Comparison of ENCODE assay signal across 14 cellular contexts in genomic region chr12:77924703-77925102, GRCh38.
A peak's percentile ranks its signal among the peaks of the same experiment; 100 is the strongest.
DNase-seq lines count a peak whose midpoint lies in the region; ATAC-seq, FAIRE-seq and TF ChIP-seq lines count a peak whose summit lies in the region.
"Had no signal": no experiment of that assay in that cellular context is flagged by ENCODE, and none has a peak within 500 bp of the region (broad histone marks: within the 10 kb centered on the region; RNA-seq: fewer than 3 reads in every experiment).

No MANE protein-coding gene starts in this region.

- H3K27me3 ChIP-seq in endothelial cell of umbilical vein (ENCODE audit: control insufficient read depth in 2 of 2, insufficient read depth in 2 of 2, low read length in 2 of 2), result no peaks in the 10 kb centered on the region

- H3K4me3 Mint-ChIP-seq in osteocyte (ENCODE audit: unreplicated experiment), result no peak overlapping the region
- H3K4me3 Mint-ChIP-seq: activated CD4-positive, alpha-beta memory T cell treated with anti-CD3 and anti-CD28 coated beads for 36 hours; activated naive CD8-positive, alpha-beta T cell treated with anti-CD3 and anti-CD28 coated beads, Interleukin-2, amount 50 U/mL, for 24 hours had no signal

- peak overlapping the region; percentile 64 for H3K27ac Mint-ChIP-seq in osteocyte (ENCODE audit: unreplicated experiment)
- H3K27ac Mint-ChIP-seq: activated CD4-positive, alpha-beta memory T cell treated with anti-CD3 and anti-CD28 coated beads for 36 hours; activated naive CD8-positive, alpha-beta T cell treated with anti-CD3 and anti-CD28 coated beads, Interleukin-2, amount 50 U/mL, for 24 hours had no signal

- H2AFZ ChIP-seq in endothelial cell of umbilical vein (ENCODE audit: low read depth, low read length), result no peak overlapping the region

- intact Hi-C loops in endothelial cell of umbilical vein (cut with micrococcal nuclease), result loop anchor here (1.0 to 5.0 kb wide), 8 partner anchors 36 to 772 kb away; partner anchors contain the start of gene NAV3

- no peak overlapping the region for H3K4me3 ChIP-seq in endothelial cell of umbilical vein (replicated peaks in 1 of 3; ENCODE audit: insufficient read depth in 1 of 3, low read depth in 1 of 3, low read length in 3 of 3)
- H3K4me3 ChIP-seq: skin epidermis had no signal

- POLR2A ChIA-PET in endothelial cell of umbilical vein (lab: Charles Lee), result no interaction called here

- H3K9me3 ChIP-seq in endothelial cell of umbilical vein (replicated peaks; ENCODE audit: control insufficient read depth, insufficient read depth, low read length), result no peaks in the 10 kb centered on the region

- no peaks in the 10 kb centered on the region for H3K79me2 ChIP-seq in endothelial cell of umbilical vein (ENCODE audit: control insufficient read depth, insufficient read depth, low read length)

- H3K9me1 ChIP-seq in endothelial cell of umbilical vein (replicated peaks; ENCODE audit: control insufficient read depth, extremely low read depth, insufficient read depth, low read length), result no peaks in the 10 kb centered on the region

- TF ChIP-seq POLR2A in endothelial cell of umbilical vein (IDR thresholded peaks at IDR 0.05; ENCODE audit: low read depth, low read length), result no peak

- H3K4me2 ChIP-seq in endothelial cell of umbilical vein (ENCODE audit: insufficient read depth, low read length), result no peak overlapping the region

- dilution Hi-C loops in endothelial cell of umbilical vein (cut with MboI; ENCODE audit: extremely low pct_ligation_motif_present, low sequenced_read_pairs), result no loop called here

- no peaks in the 10 kb centered on the region for H3K36me3 Mint-ChIP-seq in osteocyte (ENCODE audit: unreplicated experiment)
- H3K36me3 Mint-ChIP-seq: activated CD4-positive, alpha-beta memory T cell treated with anti-CD3 and anti-CD28 coated beads for 36 hours; type B pancreatic cell had no signal

- CTCF ChIA-PET in endothelial cell of umbilical vein (lab: Charles Lee), result interaction anchor here (0.9 to 7.6 kb wide), 41 partner anchors 11 to 1250 kb away, joined by 3 to 305 read pairs (median 6); partner anchors contain the start of gene NAV3

- H3K4me1 Mint-ChIP-seq in osteocyte (ENCODE audit: unreplicated experiment), result peaks cover 43% of the 10 kb centered on the region
- H3K4me1 Mint-ChIP-seq: activated naive CD8-positive, alpha-beta T cell treated with anti-CD3 and anti-CD28 coated beads, Interleukin-2, amount 50 U/mL, for 24 hours had no signal

- no peak overlapping the region for H3K9ac ChIP-seq in endothelial cell of umbilical vein (replicated peaks; ENCODE audit: extremely low read depth, insufficient read depth, low read length)
- H3K9ac ChIP-seq: KMS-11 had no signal

- no peaks in the 10 kb centered on the region for H4K20me1 ChIP-seq in endothelial cell of umbilical vein (replicated peaks; ENCODE audit: control insufficient read depth, extremely low read depth, insufficient read depth, low read length)

- no TSS peak for BruUV-seq in endothelial cell of umbilical vein (replicated peaks; lab: Mats Ljungman, UMichigan)

- no peaks in the 10 kb centered on the region for H3K27me3 Mint-ChIP-seq in osteocyte (ENCODE audit: unreplicated experiment)
- H3K27me3 Mint-ChIP-seq: activated CD4-positive, alpha-beta memory T cell treated with anti-CD3 and anti-CD28 coated beads for 36 hours; activated naive CD8-positive, alpha-beta T cell treated with anti-CD3 and anti-CD28 coated beads, Interleukin-2, amount 50 U/mL, for 24 hours had no signal

- no peaks in the 10 kb centered on the region for H3K4me1 ChIP-seq in endothelial cell of umbilical vein (ENCODE audit: control insufficient read depth, extremely low read depth, insufficient read depth, low read length)

- no peaks in the 10 kb centered on the region for H3K36me3 ChIP-seq in endothelial cell of umbilical vein (ENCODE audit: control insufficient read depth in 2 of 2, extremely low read depth in 1 of 2, insufficient read depth in 2 of 2, low read length in 2 of 2)

- DNase-seq in DMS 273 (lab: John Stamatoyannopoulos, UW; ENCODE audit: unreplicated experiment) (peak; percentile 4), DMS 273 treated with DMSO at 0.1 percent for 48 hours (lab: John Stamatoyannopoulos, UW) (no peak), NCI-H226 (peak; percentile 73), endothelial cell of umbilical vein (ENCODE audit: low read depth, low spot score) (no peak), osteocyte (ENCODE audit: extremely low spot score, unreplicated experiment) (no peak)
- no peak for DNase-seq in activated naive CD4-positive, alpha-beta T cell treated with Interleukin-2 at 50 U/mL for 16 hours
- DNase-seq: activated CD4-positive, alpha-beta memory T cell treated with anti-CD3 and anti-CD28 coated beads for 36 hours had no signal

- H3K27ac ChIP-seq in endothelial cell of umbilical vein (ENCODE audit: insufficient read depth, low read depth, low read length), result no peak overlapping the region
- H3K27ac ChIP-seq: 22Rv1, KMS-11, skin epidermis had no signal

- FAIRE-seq in endothelial cell of umbilical vein (lab: Jason Lieb, UNC), result no peak

- ATAC-seq in GM21576 (IDR thresholded peaks at IDR 0.05; ENCODE audit: unreplicated experiment) (no peak), HG02870 (IDR thresholded peaks at IDR 0.05; ENCODE audit: unreplicated experiment) (no peak)

- TF ChIP-seq CTCF in endothelial cell of umbilical vein (IDR thresholded peaks at IDR 0.05; ENCODE audit: extremely low read depth in 1 of 2, insufficient read depth in 1 of 2, low read depth in 1 of 2, low read length in 2 of 2) (no peak), osteocyte (IDR thresholded peaks at IDR 0.05) (no peak)

- H3K9me3 Mint-ChIP-seq in osteocyte (ENCODE audit: unreplicated experiment), result no peaks in the 10 kb centered on the region
- H3K9me3 Mint-ChIP-seq: type B pancreatic cell had no signal

TF ChIP-seq in endothelial cell of umbilical vein, 7 proteins besides CTCF, POLR2A, EP300 and RAD21:
- TF ChIP-seq JUN (IDR thresholded peaks at IDR 0.05; ENCODE audit: borderline replicate concordance, insufficient read depth, insufficient read length, low read depth), result no peak
- no peak for TF ChIP-seq MAX (IDR thresholded peaks at IDR 0.05; ENCODE audit: insufficient read depth, insufficient read length)
- no peak for TF ChIP-seq POLR2AphosphoS5 (IDR thresholded peaks at IDR 0.05; ENCODE audit: insufficient read depth, low read depth, low read length)
- no peak for TF ChIP-seq EZH2 (IDR thresholded peaks at IDR 0.05; ENCODE audit: borderline replicate concordance, low read depth, low read length, severe bottlenecking)
- no peak for TF ChIP-seq FOS (IDR thresholded peaks at IDR 0.05; ENCODE audit: borderline replicate concordance, insufficient read depth, low read length)
- TF ChIP-seq MYC (IDR thresholded peaks at IDR 0.05; ENCODE audit: low read depth, low read length), result no peak
- peak; percentile 61 for TF ChIP-seq GATA2 (IDR thresholded peaks at IDR 0.05; ENCODE audit: insufficient read depth, insufficient read length, low read depth, low read length)

Comparison
In these comparisons a context has a peak if more than half of its experiments do, and no peak if none do; other contexts are left out.
1. DNase-seq: peak in DMS 273 (single experiment) and NCI-H226 (single experiment); none in DMS 273 treated with DMSO at 0.1 percent for 48 hours (single experiment), endothelial cell of umbilical vein (single experiment), osteocyte (single experiment) and activated naive CD4-positive, alpha-beta T cell treated with Interleukin-2 at 50 U/mL for 16 hours (single experiment).